ENCODE assay signal across 22 cellular contexts in the genomic region with DNA sequence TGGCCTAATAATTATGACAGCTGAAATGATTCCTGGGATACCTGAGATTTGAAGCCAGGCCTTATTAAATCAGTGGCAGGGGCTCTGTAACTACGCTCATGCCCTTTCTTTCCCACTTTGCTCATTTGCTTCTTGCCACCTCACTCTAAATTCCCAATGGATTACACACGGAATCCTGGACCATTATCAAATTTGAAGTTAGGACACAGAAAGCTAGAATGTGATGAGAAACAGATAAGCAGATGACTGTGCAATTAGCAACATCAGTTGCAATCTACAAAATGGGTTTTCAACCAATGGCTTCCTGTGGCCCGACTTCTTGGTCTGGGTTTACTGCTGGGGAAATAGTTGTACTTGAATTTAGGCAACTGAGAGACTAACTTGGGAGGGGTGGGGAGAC.
"Had no signal": no experiment of that assay in that cellular context is flagged by ENCODE, and none has a peak within 500 bp of the region (broad histone marks: within the 10 kb centered on the region; RNA-seq: fewer than 3 reads in every experiment).

No MANE protein-coding gene starts in this region.

- DNase-seq: activated CD4-positive, alpha-beta T cell treated with anti-CD3 and anti-CD28 coated beads, Interleukin-2, amount 50 U/mL, for 1 hour; activated CD4-positive, CD25-positive, alpha-beta regulatory T cell treated with anti-CD3 and anti-CD28 coated beads, Interleukin-2, amount 50 U/mL, for 72 hours; activated CD8-positive, alpha-beta memory T cell treated with anti-CD3 and anti-CD28 coated beads, Interleukin-2, amount 50 U/mL, for 48 hours; activated effector memory CD4-positive, alpha-beta T cell treated with Interleukin-2 at 50 U/mL for 16 hours; activated naive CD4-positive, alpha-beta T cell treated with anti-CD3 and anti-CD28 coated beads, Interleukin-2, amount 10 ng/mL, durations not matched to agents 7 days and 5 days; activated naive CD8-positive, alpha-beta T cell treated with anti-CD3 and anti-CD28 coated beads, Interleukin-2, amount 50 U/mL, for 24 hours; activated T-cell treated with anti-CD3 and anti-CD28 coated beads, Interleukin-2, amount 50 U/mL, for 48 hours; effector CD8-positive, alpha-beta T cell; gastrocnemius medialis; head of caudate nucleus; kidney; nephron progenitor cell; nucleus accumbens; stimulated activated CD4-positive, alpha-beta T cell treated with anti-CD3 and anti-CD28 coated beads, Interleukin-1b, Interleukin-23, amount 100 ng/mL, for 48 hours; stimulated activated naive CD4-positive, alpha-beta T cell treated with Interleukin-2 at 50 U/mL for 16 hours; T1000; thyroid gland had no signal

- H3K27me3 ChIP-seq: ascending aorta, esophagus muscularis mucosa, gastrocnemius medialis, thyroid gland had no signal

- H3K9me3 ChIP-seq: ascending aorta, esophagus muscularis mucosa, gastrocnemius medialis, thyroid gland had no signal

- H3K27ac ChIP-seq: ascending aorta, esophagus muscularis mucosa, gastrocnemius medialis, thyroid gland, VCaP had no signal

- H3K4me3 ChIP-seq: ascending aorta, esophagus muscularis mucosa, gastrocnemius medialis, lung, thyroid gland had no signal

- ATAC-seq: activated naive CD8-positive, alpha-beta T cell treated with anti-CD3 and anti-CD28 coated beads, Interleukin-2, amount 50 U/mL, for 24 hours; gastrocnemius medialis; left lobe of liver had no signal

- H3K36me3 ChIP-seq: ascending aorta, esophagus muscularis mucosa, gastrocnemius medialis, thyroid gland had no signal

- H3K4me1 ChIP-seq: ascending aorta, esophagus muscularis mucosa, gastrocnemius medialis, thyroid gland had no signal
